In the genomic region with DNA sequence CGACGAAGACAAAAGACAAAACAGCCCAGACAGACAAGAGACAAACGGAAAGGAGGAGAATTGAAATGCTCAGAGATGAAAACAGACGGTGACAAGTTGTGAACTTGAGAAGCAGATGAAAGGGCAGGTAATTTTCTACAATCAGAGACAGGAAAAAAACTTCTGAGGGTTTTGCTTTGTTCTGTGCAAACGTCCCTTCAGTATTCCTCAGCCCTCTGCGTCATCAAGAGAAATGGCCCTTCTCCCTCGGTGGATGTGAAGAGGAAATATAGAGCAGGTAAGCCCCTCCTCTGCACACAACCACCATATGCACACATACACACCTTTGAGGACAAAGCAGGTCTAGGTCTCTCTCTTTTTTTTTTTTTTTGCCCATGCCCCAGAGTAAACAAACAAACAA, we compare ENCODE assay signal across 13 cellular contexts.
DNase-seq lines count a peak whose midpoint lies in the region; ATAC-seq and TF ChIP-seq lines count a peak whose summit lies in the region.
"Had no signal": no experiment of that assay in that cellular context is flagged by ENCODE, and none has a peak within 500 bp of the region (broad histone marks: within the 10 kb centered on the region; RNA-seq: fewer than 3 reads in every experiment).

No MANE protein-coding gene starts in this region.

- no peak overlapping the region for H3K18ac ChIP-seq in H9 (ENCODE audit: insufficient read length, low read depth, low read length)

- whole genome bisulfite sequencing in H9 (ENCODE audit: extremely low coverage, insufficient read length, low lambda C conversion rate) = no CpG with 5 or more reads among the region's 7 CpGs

- no peak overlapping the region for H2BK120ac ChIP-seq in H9 (ENCODE audit: low read depth, low read length, poor library complexity, severe bottlenecking)

- H3K4me1 ChIP-seq in CD8-positive, alpha-beta memory T cell (ENCODE audit: insufficient read depth, low read length) = peaks cover 63% of the 10 kb centered on the region
- no peaks in the 10 kb centered on the region for H3K4me1 ChIP-seq in H9 (ENCODE audit: insufficient read depth, low read length)
- H3K4me1 ChIP-seq: A549, BE2C had no signal

- peaks cover 0 to 4% (median 0%) of the 10 kb centered on the region in 3 donors for H3K36me3 Mint-ChIP-seq in CD8-positive, alpha-beta memory T cell
- H3K36me3 Mint-ChIP-seq in H9 (ENCODE audit: insufficient read depth in 1 of 3, low read depth in 3 of 3) = no peaks in the 10 kb centered on the region

- peaks cover 0 to 6% (median 4%) of the 10 kb centered on the region in 3 donors for H3K4me1 Mint-ChIP-seq in CD8-positive, alpha-beta memory T cell
- H3K4me1 Mint-ChIP-seq in H9 = no peaks in the 10 kb centered on the region

- H3K27me3 ChIP-seq in CD8-positive, alpha-beta memory T cell (ENCODE audit: insufficient read depth, low read length, poor library complexity, severe bottlenecking) = no peaks in the 10 kb centered on the region
- H3K27me3 ChIP-seq in H9 (ENCODE audit: insufficient read depth, low read length) = no peaks in the 10 kb centered on the region
- H3K27me3 ChIP-seq: BE2C had no signal

- no peak overlapping the region for H2AFZ ChIP-seq in H9 (ENCODE audit: low read length)

- H3K79me1 ChIP-seq in H9 (ENCODE audit: insufficient read depth, low read depth, low read length, poor library complexity, severe bottlenecking) = no peaks in the 10 kb centered on the region

- no peak overlapping the region for H4K8ac ChIP-seq in H9 (replicated peaks; ENCODE audit: insufficient read length, low read depth, low read length)

- H4K20me1 ChIP-seq in H9 (ENCODE audit: control insufficient read depth, insufficient read depth, insufficient read length) = no peaks in the 10 kb centered on the region

- H3K4me3 Mint-ChIP-seq in CD8-positive, alpha-beta memory T cell = no peak overlapping the region
- no peak overlapping the region for H3K4me3 Mint-ChIP-seq in H9

- no peak overlapping the region for H2BK15ac ChIP-seq in H9 (ENCODE audit: low read depth, low read length)

- H3K14ac ChIP-seq in H9 (ENCODE audit: insufficient read depth, low read length) = no peak overlapping the region

- H4K91ac ChIP-seq in H9 (ENCODE audit: insufficient read length, low read depth, low read length) = no peak overlapping the region

- H3K4ac ChIP-seq in H9 (ENCODE audit: low read depth, low read length) = no peak overlapping the region

- H3K4me3 ChIP-seq in CD8-positive, alpha-beta memory T cell (ENCODE audit: low read length) = peak overlapping the region; percentile 67
- no peak overlapping the region for H3K4me3 ChIP-seq in coronary artery
- H3K4me3 ChIP-seq: A549 had no signal

- H3K27ac ChIP-seq in CD8-positive, alpha-beta memory T cell (ENCODE audit: low read depth, low read length) = no peak overlapping the region
- no peak overlapping the region for H3K27ac ChIP-seq in H9 (ENCODE audit: insufficient read length, low read depth, low read length)
- no peak overlapping the region for H3K27ac ChIP-seq in coronary artery
- H3K27ac ChIP-seq: A549, C4-2B had no signal

- H3K27me3 Mint-ChIP-seq in CD8-positive, alpha-beta memory T cell = no peaks in the 10 kb centered on the region
- no peaks in the 10 kb centered on the region for H3K27me3 Mint-ChIP-seq in H9 (ENCODE audit: low read depth)

- no peaks in the 10 kb centered on the region for H3K9me3 Mint-ChIP-seq in CD8-positive, alpha-beta memory T cell
- no peaks in the 10 kb centered on the region; a peak in 1 of 5 replicates for H3K9me3 Mint-ChIP-seq in H9

- CTCF ChIA-PET in CD8-positive, alpha-beta memory T cell (lab: Charles Lee) = interaction anchor here (1.0 to 1.9 kb wide), 2 partner anchors 10 to 69 kb away, joined by 4 to 5 read pairs; no protein-coding TSS in a partner anchor

- no peak overlapping the region for H4K5ac ChIP-seq in H9 (ENCODE audit: insufficient read length, low read depth, low read length)

- no peak for ATAC-seq in GM21526 (IDR thresholded peaks at IDR 0.05; ENCODE audit: low FRiP score, unreplicated experiment)
- ATAC-seq: HepG2 had no signal

- no peak overlapping the region for H3K56ac ChIP-seq in H9 (ENCODE audit: insufficient read length, low read depth, low read length)

- no peaks in the 10 kb centered on the region for H3K36me3 ChIP-seq in CD8-positive, alpha-beta memory T cell (ENCODE audit: insufficient read depth, low read length)
- H3K36me3 ChIP-seq: BE2C had no signal

- H3K23ac ChIP-seq in H9 (ENCODE audit: insufficient read length, low read depth, low read length) = no peak overlapping the region

- no peaks in the 10 kb centered on the region for H3K9me3 ChIP-seq in CD8-positive, alpha-beta memory T cell (ENCODE audit: low read length)
- no peaks in the 10 kb centered on the region for H3K9me3 ChIP-seq in H9 (ENCODE audit: control insufficient read depth, low read depth, low read length)
- H3K9me3 ChIP-seq: A549, BE2C had no signal

- H3K27ac Mint-ChIP-seq in CD8-positive, alpha-beta memory T cell = no peak overlapping the region
- H3K27ac Mint-ChIP-seq in H9 = no peak overlapping the region

- no peak overlapping the region for H3T11ph ChIP-seq in H9 (ENCODE audit: low read length)

- H2BK20ac ChIP-seq in H9 (ENCODE audit: low read depth, low read length, poor library complexity, severe bottlenecking) = no peak overlapping the region

- TF ChIP-seq CTCF in H9 (conservative IDR thresholded peaks at IDR 0.05) = no peak
- no peak for TF ChIP-seq CTCF in coronary artery (IDR thresholded peaks at IDR 0.05)

- H2BK12ac ChIP-seq in H9 (ENCODE audit: insufficient read length, low read depth, low read length) = no peak overlapping the region

- H3K9ac ChIP-seq in H9 (ENCODE audit: extremely low read depth, insufficient read length, low read length) = no peak overlapping the region

- H3K79me2 ChIP-seq in H9 (ENCODE audit: insufficient read depth, low read length) = no peaks in the 10 kb centered on the region

- no peak overlapping the region for H3K4me2 ChIP-seq in H9 (ENCODE audit: insufficient read depth, insufficient read length, low read length)
- H3K4me2 ChIP-seq: A549 had no signal

- H2AK5ac ChIP-seq in H9 (ENCODE audit: insufficient read length, low read length) = no peak overlapping the region

- POLR2A ChIA-PET in CD8-positive, alpha-beta memory T cell (lab: Charles Lee) = no interaction called here

- no peak for DNase-seq in CD8-positive, alpha-beta memory T cell
- DNase-seq in H9 (peak; percentile 9), coronary artery (ENCODE audit: low spot score) (peak; percentile 7)
- peak; percentile 10 for DNase-seq in stimulated activated CD8-positive, alpha-beta memory T cell treated with anti-CD3 and anti-CD28 coated beads, Interleukin-4, amount 100 ng/mL, for 48 hours
- DNase-seq in stimulated activated CD4-positive, alpha-beta T cell treated with anti-CD3 and anti-CD28 coated beads, Interleukin-2, amount 100 ng/mL, for 48 hours = no peak
- no peak for DNase-seq in activated CD4-positive, CD25-positive, alpha-beta regulatory T cell treated with anti-CD3 and anti-CD28 coated beads, Interleukin-2, amount 50 U/mL, for 72 hours
- DNase-seq: BE2C, DMS79 treated with DMSO at 0.1 percent for 48 hours, EL had no signal

- no peak overlapping the region for H2BK5ac ChIP-seq in H9 (ENCODE audit: insufficient read length, low read length)

- no peaks in the 10 kb centered on the region for H3K23me2 ChIP-seq in H9 (ENCODE audit: insufficient read length, low read depth, low read length, poor library complexity, severe bottlenecking)

Comparison
In these comparisons a context has a peak if more than half of its experiments do, and no peak if none do; other contexts are left out.
1. DNase-seq: peak in H9 (single experiment), coronary artery (single experiment) and stimulated activated CD8-positive, alpha-beta memory T cell treated with anti-CD3 and anti-CD28 coated beads, Interleukin-4, amount 100 ng/mL, for 48 hours (single experiment); none in CD8-positive, alpha-beta memory T cell (0 of 5), stimulated activated CD4-positive, alpha-beta T cell treated with anti-CD3 and anti-CD28 coated beads, Interleukin-2, amount 100 ng/mL, for 48 hours (0 of 2) and activated CD4-positive, CD25-positive, alpha-beta regulatory T cell treated with anti-CD3 and anti-CD28 coated beads, Interleukin-2, amount 50 U/mL, for 72 hours (single experiment).